In the genomic region with DNA sequence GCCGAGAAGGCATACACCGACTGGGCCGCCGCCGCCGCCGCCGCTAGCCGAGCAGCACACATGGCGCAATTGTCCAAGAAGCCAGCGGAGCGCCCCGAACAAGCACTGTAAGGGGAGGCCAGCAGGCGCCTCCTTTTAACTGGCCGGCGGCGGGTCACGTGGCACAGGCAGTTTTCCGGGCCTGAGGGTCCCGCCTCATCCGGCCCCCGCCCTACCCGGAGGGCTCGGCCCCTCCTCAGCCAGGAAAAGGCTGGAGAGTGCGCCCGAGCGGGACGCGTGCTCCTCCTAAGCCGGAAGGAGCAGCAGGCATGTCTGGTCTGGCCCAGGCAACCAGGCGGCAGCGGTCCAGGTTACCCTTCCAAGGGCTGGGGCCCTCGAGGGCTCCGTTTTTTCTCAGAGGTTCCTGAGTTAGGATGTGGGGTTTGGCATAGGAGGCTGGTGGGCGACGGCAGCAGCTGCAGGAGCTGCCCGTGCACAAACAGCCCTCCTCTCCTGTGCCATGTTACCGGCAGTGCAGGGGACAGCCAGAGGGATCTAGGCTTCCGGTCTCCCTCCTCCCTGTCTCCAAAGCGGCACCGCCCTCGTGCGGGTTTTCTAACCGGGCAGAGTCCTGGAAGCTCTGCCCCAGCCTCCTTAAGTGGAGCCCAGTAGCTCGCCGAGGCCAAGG, we compare ENCODE assay signal across 8 cellular contexts. TPM values are rescaled to one million over a fixed set of nuclear protein-coding genes. Genes with fewer than 3 reads are reported as not detected.
A peak's percentile ranks its signal among the peaks of the same experiment; 100 is the strongest.
DNase-seq lines count a peak whose midpoint lies in the region; ATAC-seq, FAIRE-seq and TF ChIP-seq lines count a peak whose summit lies in the region.

Gene GPX1 (minus strand): TSS at position 137 of the 667 bp plus-strand sequence. CDS start 75 bp downstream, at position 62.

- peak within 1 kb of the TSS; percentile 65 to 73 (median 66) for H3K4me3 ChIP-seq in keratinocyte (ENCODE audit: control insufficient read depth in 2 of 3, extremely low read depth in 1 of 3, insufficient read depth in 2 of 3, low read depth in 1 of 3, low read length in 3 of 3)

- H3K9ac ChIP-seq in keratinocyte (ENCODE audit: control insufficient read depth, extremely low read depth, insufficient read depth, low read length), result peak within 1 kb of the TSS; percentile 78

- FAIRE-seq in keratinocyte (lab: Jason Lieb, UNC), result peak; percentile 60

- no peaks in the 10 kb centered on the region for H3K27me3 ChIP-seq in keratinocyte (ENCODE audit: control insufficient read depth, extremely low read depth, insufficient read depth, low read length)

- peaks cover 24 to 38% of the 10 kb centered on the region in 2 experiments for H3K36me3 ChIP-seq in keratinocyte (ENCODE audit: control insufficient read depth in 2 of 2, extremely low read depth in 1 of 2, insufficient read depth in 2 of 2, low read length in 2 of 2)

- peak; percentile 95 for TF ChIP-seq POLR2A in GM18951 (IDR thresholded peaks at IDR 0.05; ENCODE audit: extremely low read depth, insufficient read depth, insufficient read length)

- no peaks in the 10 kb centered on the region for H4K20me1 ChIP-seq in keratinocyte (ENCODE audit: control insufficient read depth, extremely low read depth, insufficient read depth, low read length)

- in situ Hi-C loops in GM18951 (cut with MboI; ENCODE audit: low sequenced_read_pairs, unreplicated experiment), result no loop called here

- H2AFZ ChIP-seq in keratinocyte (ENCODE audit: control insufficient read depth, low read length), result no peak within 1 kb of the TSS

- H3K9me3 ChIP-seq in keratinocyte (ENCODE audit: control insufficient read depth, low read depth, low read length), result no peaks in the 10 kb centered on the region

- peaks cover 2% of the 10 kb centered on the region for H3K9me1 ChIP-seq in keratinocyte (ENCODE audit: control insufficient read depth, extremely low read depth, insufficient read depth, low read length)

- dilution Hi-C loops in keratinocyte (cut with MboI; ENCODE audit: extremely low pct_ligation_motif_present, low sequenced_read_pairs), result no loop called here

- H3K4me2 ChIP-seq in keratinocyte (ENCODE audit: control insufficient read depth, extremely low read depth, insufficient read depth, low read depth, low read length), result peak within 1 kb of the TSS; percentile 91

- peak; percentile 89 for ATAC-seq in HG03280 (IDR thresholded peaks at IDR 0.05; ENCODE audit: unreplicated experiment)

- peak within 1 kb of the TSS; percentile 79 for H3K27ac ChIP-seq in keratinocyte (ENCODE audit: control insufficient read depth, insufficient read depth, low read length)

- H3K4me1 ChIP-seq in keratinocyte (ENCODE audit: control insufficient read depth, extremely low read depth, insufficient read depth, low read length), result peaks cover 33% of the 10 kb centered on the region

- H3K79me2 ChIP-seq in keratinocyte (ENCODE audit: control insufficient read depth, insufficient read depth, low read length), result peaks cover 23% of the 10 kb centered on the region

- DNase-seq in AG08396 (ENCODE audit: low spot score), result peak; percentile 91
- peak; percentile 88 to 95 for DNase-seq in NCI-H446 (lab: John Stamatoyannopoulos, UW)
- DNase-seq in activated CD4-positive, CD25-positive, alpha-beta regulatory T cell treated with anti-CD3 and anti-CD28 coated beads, Interleukin-2, amount 50 U/mL, for 72 hours, result peak; percentile 83
- peak; percentile 94 for DNase-seq in cerebellum (ENCODE audit: low spot score)
- peak; percentile 70 for DNase-seq in keratinocyte (ENCODE audit: low read depth, low spot score)
- peak; percentile 66 to 84 (median 76) for DNase-seq in stimulated activated CD4-positive, alpha-beta T cell treated with anti-CD3 and anti-CD28 coated beads, Interleukin-12 subunit alpha, Interleukin-12 subunit beta, amount 100 ng/mL, for 48 hours (ENCODE audit: low read depth in 2 of 3, low spot score in 1 of 3)

- TF ChIP-seq CTCF in keratinocyte (optimal IDR thresholded peaks at IDR 0.05 in 1 of 3, IDR thresholded peaks at IDR 0.05 in 1 of 3, conservative IDR thresholded peaks at IDR 0.05 in 1 of 3; ENCODE audit: extremely low read depth in 1 of 3, insufficient read depth in 2 of 3, low read length in 3 of 3), result peak in 1 of 3 experiments; percentile 13

RNA-seq across cellular contexts. Expression of gene GPX1, which starts in this region (rescaled TPM):
- total RNA-seq in cerebellum, result 40.8 TPM
- polyA plus RNA-seq in keratinocyte, result 395 to 588 TPM (median 427 TPM) in 3 replicates
- 59.1 TPM for polyA plus RNA-seq in keratinocyte (2011; ENCODE audit: low read depth)
- polyA plus RNA-seq in keratinocyte (2011; cell fraction: cytosol; rRNA removed), result 410 and 894 TPM in 2 replicates
- 137 and 206 TPM in 2 replicates for polyA plus RNA-seq in keratinocyte (2011; cell fraction: nucleus; rRNA removed)
- 197 and 503 TPM in 2 replicates for polyA plus RNA-seq in keratinocyte (2012; ENCODE audit: low replicate concordance)
- polyA minus RNA-seq in keratinocyte, result 126 to 280 TPM (median 176 TPM) in 3 replicates
- 674 TPM for polyA minus RNA-seq in keratinocyte (2011; cell fraction: cytosol; rRNA and poly(A)+ RNA removed)
- polyA minus RNA-seq in keratinocyte (2011; cell fraction: nucleus; rRNA and poly(A)+ RNA removed), result 67.9 and 72.7 TPM in 2 replicates

Comparison
In these comparisons a context has a peak if more than half of its experiments do, and no peak if none do; other contexts are left out.
1. Peak in every context shown above with its lines: DNase-seq, ATAC-seq, H3K4me3 ChIP-seq and H3K27ac ChIP-seq.